16 cellular contexts compared by ENCODE assay signal in genomic region chr2:23649819-23650218, GRCh38.
DNase-seq lines count a peak whose midpoint lies in the region; ATAC-seq and TF ChIP-seq lines count a peak whose summit lies in the region.
"Had no signal": no experiment of that assay in that cellular context is flagged by ENCODE, and none has a peak within 500 bp of the region (broad histone marks: within the 10 kb centered on the region; RNA-seq: fewer than 3 reads in every experiment).

No MANE protein-coding gene starts in this region.

- H3K36me3 ChIP-seq in body of pancreas (replicated peaks in 1 of 2; ENCODE audit: insufficient read depth in 1 of 2, low read depth in 2 of 2) (no peaks in the 10 kb centered on the region), parathyroid adenoma (ENCODE audit: control insufficient read depth, insufficient read depth, low read length) (no peaks in the 10 kb centered on the region)
- H3K36me3 ChIP-seq: prostate gland, vagina had no signal

- no peaks in the 10 kb centered on the region for H3K4me1 ChIP-seq in body of pancreas
- H3K4me1 ChIP-seq in parathyroid adenoma, result peaks cover 9% of the 10 kb centered on the region
- H3K4me1 ChIP-seq: prostate gland had no signal

- no peaks in the 10 kb centered on the region for H3K9me3 Mint-ChIP-seq in activated naive CD4-positive, alpha-beta T cell treated with anti-CD3 and anti-CD28 coated beads, Interleukin-2, amount 50 U/mL, for 72 hours
- no peaks in the 10 kb centered on the region for H3K9me3 Mint-ChIP-seq in activated naive CD4-positive, alpha-beta T cell treated with anti-CD3 and anti-CD28 coated beads for 36 hours
- H3K9me3 Mint-ChIP-seq: stimulated activated memory B cell treated with anti-CD40 and anti-IgM and Interleukin-4, amounts not matched to agents 10 μg/mL and 1 μg/mL and 100 μg/mL, for 72 hours; T-cell had no signal

- H3K27ac Mint-ChIP-seq in activated naive CD4-positive, alpha-beta T cell treated with anti-CD3 and anti-CD28 coated beads, Interleukin-2, amount 50 U/mL, for 72 hours, result no peak overlapping the region
- H3K27ac Mint-ChIP-seq in activated naive CD4-positive, alpha-beta T cell treated with anti-CD3 and anti-CD28 coated beads for 36 hours, result no peak overlapping the region
- H3K27ac Mint-ChIP-seq: stimulated activated memory B cell treated with anti-CD40 and anti-IgM and Interleukin-4, amounts not matched to agents 10 μg/mL and 1 μg/mL and 100 μg/mL, for 72 hours; T-cell had no signal

- CTCF ChIA-PET in activated naive CD4-positive, alpha-beta T cell treated with anti-CD3 and anti-CD28 coated beads for 36 hours (lab: Charles Lee), result no interaction called here

- no peaks in the 10 kb centered on the region for H3K9me3 ChIP-seq in body of pancreas
- H3K9me3 ChIP-seq in parathyroid adenoma (ENCODE audit: control insufficient read depth, low read length), result no peaks in the 10 kb centered on the region
- H3K9me3 ChIP-seq: esophagus squamous epithelium, prostate gland, vagina had no signal

- 13 to 46% methylated on average over 3 to 7 of the region's 7 CpGs for WGBS in body of pancreas, 2 donors

- H3K27me3 ChIP-seq in body of pancreas (no peaks in the 10 kb centered on the region), parathyroid adenoma (ENCODE audit: control insufficient read depth, insufficient read depth, low read length) (no peaks in the 10 kb centered on the region)
- H3K27me3 ChIP-seq: esophagus squamous epithelium, vagina had no signal

- H3K4me1 Mint-ChIP-seq in activated naive CD4-positive, alpha-beta T cell treated with anti-CD3 and anti-CD28 coated beads for 36 hours (ENCODE audit: low read depth), result no peaks in the 10 kb centered on the region
- H3K4me1 Mint-ChIP-seq: stimulated activated memory B cell treated with anti-CD40 and anti-IgM and Interleukin-4, amounts not matched to agents 10 μg/mL and 1 μg/mL and 100 μg/mL, for 72 hours; T-cell had no signal

- peak; percentile 40 to 75 for ATAC-seq in activated naive CD4-positive, alpha-beta T cell treated with anti-CD3 and anti-CD28 coated beads, Interleukin-2, amount 50 U/mL, for 72 hours
- ATAC-seq in body of pancreas, result no peak
- no peak for ATAC-seq in HG03025 (IDR thresholded peaks at IDR 0.05; ENCODE audit: low FRiP score, unreplicated experiment)
- ATAC-seq: stimulated activated memory B cell treated with anti-CD40 and anti-IgM and Interleukin-4, amounts not matched to agents 10 μg/mL and 1 μg/mL and 100 μg/mL, for 72 hours had no signal

- no peaks in the 10 kb centered on the region for H3K79me2 ChIP-seq in parathyroid adenoma

- H3K9ac ChIP-seq in parathyroid adenoma, result no peak overlapping the region

- H3K4me3 Mint-ChIP-seq in activated naive CD4-positive, alpha-beta T cell treated with anti-CD3 and anti-CD28 coated beads for 36 hours, result no peak overlapping the region
- H3K4me3 Mint-ChIP-seq: stimulated activated memory B cell treated with anti-CD40 and anti-IgM and Interleukin-4, amounts not matched to agents 10 μg/mL and 1 μg/mL and 100 μg/mL, for 72 hours; T-cell had no signal

- TF ChIP-seq POLR2A in body of pancreas (IDR thresholded peaks at IDR 0.05), result no peak

- H2AFZ ChIP-seq in parathyroid adenoma, result peak overlapping the region; percentile 56

- no peak for DNase-seq in activated naive CD4-positive, alpha-beta T cell treated with anti-CD3 and anti-CD28 coated beads, Interleukin-2, amount 50 U/mL, for 72 hours (ENCODE audit: low spot score in 2 of 2)
- DNase-seq in activated naive CD4-positive, alpha-beta T cell treated with anti-CD3 and anti-CD28 coated beads for 36 hours, result no peak
- DNase-seq in NCI-H1694 (lab: John Stamatoyannopoulos, UW) (peak; percentile 64), body of pancreas (peak in 3 of 4 donors; percentile 19 to 54 (median 47)), T-helper 9 cell (no peak), amygdala (lab: John Stamatoyannopoulos, UW) (no peak)
- DNase-seq: activated CD4-positive, alpha-beta T cell treated with anti-CD3 and anti-CD28 coated beads, Interleukin-2, amount 50 U/mL, for 1 hour; activated gamma-delta T cell treated with Interleukin-2 at 50 U/mL for 16 hours; esophagus squamous epithelium; stimulated activated CD4-positive, alpha-beta T cell treated with anti-CD3 and anti-CD28 coated beads, Interleukin-2, amount 100 ng/mL, for 48 hours; T-cell had no signal

- H3K36me3 Mint-ChIP-seq in activated naive CD4-positive, alpha-beta T cell treated with anti-CD3 and anti-CD28 coated beads, Interleukin-2, amount 50 U/mL, for 72 hours, result peaks cover 0 to 5% of the 10 kb centered on the region in 2 donors
- no peaks in the 10 kb centered on the region for H3K36me3 Mint-ChIP-seq in activated naive CD4-positive, alpha-beta T cell treated with anti-CD3 and anti-CD28 coated beads for 36 hours (ENCODE audit: low read depth)
- H3K36me3 Mint-ChIP-seq: stimulated activated memory B cell treated with anti-CD40 and anti-IgM and Interleukin-4, amounts not matched to agents 10 μg/mL and 1 μg/mL and 100 μg/mL, for 72 hours had no signal

- intact Hi-C loops in activated naive CD4-positive, alpha-beta T cell treated with anti-CD3 and anti-CD28 coated beads for 36 hours (cut with micrococcal nuclease), result no loop called here
- intact Hi-C loops in body of pancreas (cut with DNase I), result no loop called here

- TF ChIP-seq CTCF in body of pancreas (IDR thresholded peaks at IDR 0.05), result no peak
- no peak for TF ChIP-seq CTCF in parathyroid adenoma (IDR thresholded peaks at IDR 0.05)

- no peaks in the 10 kb centered on the region for H3K27me3 Mint-ChIP-seq in activated naive CD4-positive, alpha-beta T cell treated with anti-CD3 and anti-CD28 coated beads for 36 hours (ENCODE audit: low read depth)
- H3K27me3 Mint-ChIP-seq: stimulated activated memory B cell treated with anti-CD40 and anti-IgM and Interleukin-4, amounts not matched to agents 10 μg/mL and 1 μg/mL and 100 μg/mL, for 72 hours had no signal

- H3K27ac ChIP-seq in body of pancreas (no peak overlapping the region), parathyroid adenoma (no peak overlapping the region)
- H3K27ac ChIP-seq: prostate gland, vagina had no signal

- H3K4me3 ChIP-seq in body of pancreas, result no peak overlapping the region
- H3K4me3 ChIP-seq in parathyroid adenoma (ENCODE audit: low read depth, low read length), result no peak overlapping the region
- H3K4me3 ChIP-seq: esophagus squamous epithelium, prostate gland, vagina had no signal

- H3K4me2 ChIP-seq in parathyroid adenoma (ENCODE audit: low read length), result no peak overlapping the region

Comparison
In these comparisons a context has a peak if more than half of its experiments do, and no peak if none do; other contexts are left out.
1. ATAC-seq: peak in activated naive CD4-positive, alpha-beta T cell treated with anti-CD3 and anti-CD28 coated beads, Interleukin-2, amount 50 U/mL, for 72 hours (2 of 2); none in body of pancreas (single experiment) and HG03025 (single experiment).
2. DNase-seq: peak in NCI-H1694 (single experiment) and body of pancreas (3 of 4); none in activated naive CD4-positive, alpha-beta T cell treated with anti-CD3 and anti-CD28 coated beads, Interleukin-2, amount 50 U/mL, for 72 hours (0 of 2), activated naive CD4-positive, alpha-beta T cell treated with anti-CD3 and anti-CD28 coated beads for 36 hours (single experiment), T-helper 9 cell (single experiment) and amygdala (0 of 56).